ENCODE assay signal across 18 cellular contexts in genomic region chr11:38648597-38648996, GRCh38.
"Had no signal": no experiment of that assay in that cellular context is flagged by ENCODE, and none has a peak within 500 bp of the region (broad histone marks: within the 10 kb centered on the region; RNA-seq: fewer than 3 reads in every experiment).

No MANE protein-coding gene starts in this region.

- H3K27me3 ChIP-seq: esophagus squamous epithelium, neutrophil, right atrium auricular region, sigmoid colon, stomach, transverse colon had no signal

- H3K4me3 ChIP-seq: esophagus squamous epithelium, mucosa of descending colon, right atrium auricular region, sigmoid colon, skin epidermis, stomach, thoracic aorta, transverse colon had no signal

- DNase-seq: effector memory CD8-positive, alpha-beta T cell; esophagus squamous epithelium; foreskin fibroblast; immature natural killer cell; mucosa of descending colon; naive thymus-derived CD8-positive, alpha-beta T cell; posterior cingulate gyrus; sigmoid colon; stimulated activated CD4-positive, alpha-beta T cell treated with anti-CD3 and anti-CD28 coated beads, Interleukin-2, amount 100 ng/mL, for 24 hours; stimulated activated naive CD4-positive, alpha-beta T cell; stomach; substantia nigra; transverse colon had no signal

- H3K27ac ChIP-seq: esophagus squamous epithelium, neutrophil, right atrium auricular region, sigmoid colon, skin epidermis, stomach, thoracic aorta, transverse colon had no signal

- H3K4me1 ChIP-seq: esophagus squamous epithelium, right atrium auricular region, sigmoid colon, stomach, transverse colon had no signal

- H3K36me3 ChIP-seq: esophagus squamous epithelium, neutrophil, right atrium auricular region, sigmoid colon, stomach, thoracic aorta, transverse colon had no signal

- H3K9me3 ChIP-seq: esophagus squamous epithelium, neutrophil, right atrium auricular region, sigmoid colon, stomach, thoracic aorta, transverse colon had no signal

- FAIRE-seq: keratinocyte had no signal
